Comparison of ENCODE assay signal across 1 cellular context in genomic region chrX:15160558-15160957, GRCh38.
TF ChIP-seq lines count a peak whose summit lies in the region.

No MANE protein-coding gene starts in this region.

TF ChIP-seq in GM12878, 131 proteins besides CTCF, POLR2A, EP300 and RAD21 (continued from another document):
- peak; percentile 25; the same call in 1 of the 2 replicates for TF ChIP-seq RELB (IDR thresholded peaks at IDR 0.05; ENCODE audit: low read depth)
- TF ChIP-seq MXI1 (IDR thresholded peaks at IDR 0.05; ENCODE audit: low read depth, low read length) = no peak
- no peak for TF ChIP-seq FOXK2 (IDR thresholded peaks at IDR 0.05)
